Comparison of ENCODE assay signal across 20 cellular contexts in the genomic region with DNA sequence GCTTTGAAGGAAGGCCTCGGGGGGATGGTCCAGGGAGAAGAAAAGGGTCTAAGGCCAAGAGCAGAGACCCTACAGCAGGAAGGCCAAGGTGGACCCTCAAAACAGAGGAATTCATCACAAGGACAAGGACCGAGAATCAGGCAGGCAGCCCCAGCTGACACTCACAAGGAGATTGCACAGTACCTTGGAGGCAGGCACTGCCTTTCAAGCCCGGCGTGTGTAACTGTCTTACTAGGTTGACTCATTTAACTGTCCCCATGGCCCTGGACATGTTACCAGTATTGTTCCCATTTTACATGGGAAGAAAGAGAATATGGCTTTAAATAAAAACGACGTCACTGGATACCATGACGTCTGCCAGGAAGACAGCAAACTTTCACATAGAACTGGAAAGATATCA.
DNase-seq lines count a peak whose midpoint lies in the region; ATAC-seq, FAIRE-seq and TF ChIP-seq lines count a peak whose summit lies in the region.
"Had no signal": no experiment of that assay in that cellular context is flagged by ENCODE, and none has a peak within 500 bp of the region (broad histone marks: within the 10 kb centered on the region; RNA-seq: fewer than 3 reads in every experiment).

No MANE protein-coding gene starts in this region.

- H3K27ac ChIP-seq in RWPE2 (ENCODE audit: poor library complexity, severe bottlenecking) (peak overlapping the region; percentile 61), foreskin keratinocyte (peak overlapping the region; percentile 94), mesodermal cell (ENCODE audit: low read depth, low read length, severe bottlenecking) (peak overlapping the region; percentile 43), WERI-Rb-1 (no peak overlapping the region)
- H3K27ac ChIP-seq: HL-60 had no signal

- H3K9me3 ChIP-seq in RWPE2 (ENCODE audit: severe bottlenecking) (no peaks in the 10 kb centered on the region), mesodermal cell (ENCODE audit: control insufficient read depth, low read length) (no peaks in the 10 kb centered on the region), WERI-Rb-1 (ENCODE audit: severe bottlenecking) (no peaks in the 10 kb centered on the region)
- H3K9me3 ChIP-seq: HAP-1 had no signal

- no peaks in the 10 kb centered on the region for H3K27me3 Mint-ChIP-seq in activated naive CD8-positive, alpha-beta T cell treated with anti-CD3 and anti-CD28 coated beads for 36 hours

- peak; percentile 14 for DNase-seq in RWPE2 (ENCODE audit: low spot score)
- no peak for DNase-seq in foreskin keratinocyte
- DNase-seq in WERI-Rb-1, result no peak
- no peak for DNase-seq in activated naive CD8-positive, alpha-beta T cell treated with anti-CD3 and anti-CD28 coated beads for 36 hours
- no peak for DNase-seq in activated CD4-positive, alpha-beta T cell treated with anti-CD3 and anti-CD28 coated beads for 1 hour
- DNase-seq in hepatic stellate cell (ENCODE audit: low spot score), result no peak
- DNase-seq: CD8-positive, alpha-beta T cell; COR-L47; DMS153; DMS79 treated with DMSO at 0.1 percent for 48 hours; EL; GDM1 had no signal

- 86% methylated on average over 6 to 7 of the region's 7 CpGs for WGBS in mesodermal cell (ENCODE audit: insufficient coverage in 2 of 2), 2 experiments

- no peak overlapping the region for H3K4me3 ChIP-seq in RWPE2 (ENCODE audit: severe bottlenecking)
- no peak overlapping the region for H3K4me3 ChIP-seq in mesodermal cell (ENCODE audit: extremely low read depth, insufficient read depth, low read length, poor library complexity, severe bottlenecking)
- H3K4me3 ChIP-seq in WERI-Rb-1 (ENCODE audit: low read depth, low read length), result no peak overlapping the region
- H3K4me3 ChIP-seq: HAP-1 had no signal

- H3K36me3 ChIP-seq in RWPE2 (ENCODE audit: low read depth) (no peaks in the 10 kb centered on the region), mesodermal cell (ENCODE audit: control insufficient read depth, insufficient read depth, low read length) (no peaks in the 10 kb centered on the region), WERI-Rb-1 (no peaks in the 10 kb centered on the region)
- H3K36me3 ChIP-seq: HAP-1 had no signal

- H3K9me3 Mint-ChIP-seq in activated naive CD8-positive, alpha-beta T cell treated with anti-CD3 and anti-CD28 coated beads for 36 hours, result no peaks in the 10 kb centered on the region
- H3K9me3 Mint-ChIP-seq: CD14-positive monocyte; CD8-positive, alpha-beta T cell had no signal

- FAIRE-seq in G401.6 (lab: Jason Lieb, UNC), result peak; percentile 3
- FAIRE-seq: D721Med, GM12892, H1 had no signal

- TF ChIP-seq CTCF in RWPE2 (IDR thresholded peaks at IDR 0.05; ENCODE audit: poor library complexity, severe bottlenecking), result no peak
- no peak for TF ChIP-seq CTCF in foreskin keratinocyte (conservative IDR thresholded peaks at IDR 0.05)
- no peak for TF ChIP-seq CTCF in WERI-Rb-1 (IDR thresholded peaks at IDR 0.05; ENCODE audit: low read depth, low read length)

- ATAC-seq in RWPE2 (ENCODE audit: low read depth), result no peak
- peak; percentile 4 for ATAC-seq in foreskin keratinocyte
- ATAC-seq: CD8-positive, alpha-beta T cell had no signal

- H3K4me1 ChIP-seq in RWPE2 (ENCODE audit: insufficient read depth, poor library complexity, severe bottlenecking), result peaks cover 22% of the 10 kb centered on the region
- peaks cover 37% of the 10 kb centered on the region for H3K4me1 ChIP-seq in foreskin keratinocyte
- peaks cover 12% of the 10 kb centered on the region for H3K4me1 ChIP-seq in mesodermal cell (ENCODE audit: control insufficient read depth, insufficient read depth, low read length, poor library complexity, severe bottlenecking)
- H3K4me1 ChIP-seq: HAP-1 had no signal

- no peaks in the 10 kb centered on the region for H3K36me3 Mint-ChIP-seq in activated naive CD8-positive, alpha-beta T cell treated with anti-CD3 and anti-CD28 coated beads for 36 hours
- H3K36me3 Mint-ChIP-seq: CD14-positive monocyte; CD8-positive, alpha-beta T cell had no signal

- H3K4me1 Mint-ChIP-seq in activated naive CD8-positive, alpha-beta T cell treated with anti-CD3 and anti-CD28 coated beads for 36 hours, result no peaks in the 10 kb centered on the region
- H3K4me1 Mint-ChIP-seq: CD14-positive monocyte had no signal

- no peak overlapping the region for H3K27ac Mint-ChIP-seq in activated naive CD8-positive, alpha-beta T cell treated with anti-CD3 and anti-CD28 coated beads for 36 hours
- H3K27ac Mint-ChIP-seq: CD14-positive monocyte; CD8-positive, alpha-beta T cell had no signal

- H3K27me3 ChIP-seq in RWPE2 (ENCODE audit: insufficient read depth, poor library complexity, severe bottlenecking), result no peaks in the 10 kb centered on the region
- H3K27me3 ChIP-seq in foreskin keratinocyte, result no peaks in the 10 kb centered on the region
- H3K27me3 ChIP-seq in WERI-Rb-1 (ENCODE audit: insufficient read depth, low read depth, severe bottlenecking), result no peaks in the 10 kb centered on the region

- H3K4me3 Mint-ChIP-seq in activated naive CD8-positive, alpha-beta T cell treated with anti-CD3 and anti-CD28 coated beads for 36 hours, result no peak overlapping the region
- H3K4me3 Mint-ChIP-seq: CD14-positive monocyte; CD8-positive, alpha-beta T cell had no signal
